In the genomic region with DNA sequence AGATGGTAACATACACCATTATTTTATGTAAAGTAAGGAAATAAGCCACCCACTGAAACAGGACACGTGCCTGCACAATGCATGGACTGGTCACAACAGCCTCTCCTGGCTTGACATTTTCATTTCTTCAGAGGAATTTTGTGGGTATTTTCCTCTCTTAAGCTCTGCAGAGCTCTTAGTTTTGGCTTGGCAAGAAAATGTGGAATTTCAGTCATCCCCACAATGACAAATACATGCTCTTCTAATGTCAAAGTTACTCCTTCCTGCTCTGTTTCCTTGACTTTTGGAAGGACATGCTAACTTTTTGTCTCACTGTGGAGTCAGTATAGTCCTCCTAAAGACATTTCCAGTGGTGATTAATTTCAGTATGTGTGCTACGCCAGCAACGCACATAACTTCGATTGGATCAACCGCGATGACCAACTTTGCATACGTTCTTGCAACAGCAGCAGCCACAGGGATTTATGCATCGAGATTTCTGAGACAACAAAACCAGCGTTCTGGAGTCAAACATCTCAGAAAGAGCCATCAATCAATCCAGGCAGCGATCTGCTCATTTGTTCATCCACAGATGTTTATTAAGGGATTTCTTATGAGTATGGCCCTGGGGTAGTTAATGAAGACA, we compare ENCODE assay signal across 18 cellular contexts. TPM values are rescaled to one million over a fixed set of nuclear protein-coding genes. Genes with fewer than 3 reads are reported as not detected.
A peak's percentile ranks its signal among the peaks of the same experiment; 100 is the strongest.
DNase-seq lines count a peak whose midpoint lies in the region; ATAC-seq, FAIRE-seq and TF ChIP-seq lines count a peak whose summit lies in the region.
"Had no signal": no experiment of that assay in that cellular context is flagged by ENCODE, and none has a peak within 500 bp of the region (broad histone marks: within the 10 kb centered on the region; RNA-seq: fewer than 3 reads in every experiment).

No MANE protein-coding gene starts in this region.

- TF ChIP-seq EP300 in K562 (IDR thresholded peaks at IDR 0.05; ENCODE audit: low read length) = no peak
- TF ChIP-seq EP300 in HepG2 (IDR thresholded peaks at IDR 0.05; ENCODE audit: low read depth in 2 of 2, low read length in 2 of 2) = no peak
- TF ChIP-seq EP300 in HepG2 (CRISPR knock-in tag; IDR thresholded peaks at IDR 0.05; ENCODE audit: borderline replicate concordance) = no peak

- POLR2A ChIA-PET in K562 (lab: Yijun Ruan, JAX) (no interaction called here), HepG2 (lab: Yijun Ruan, JAX) (no interaction called here)

- no peak for TF ChIP-seq RAD21 in K562 (CRISPR knock-in tag; conservative IDR thresholded peaks at IDR 0.05 in 1 of 2, IDR thresholded peaks at IDR 0.05 in 1 of 2)
- no peak for TF ChIP-seq RAD21 in HepG2 (CRISPR knock-in tag; IDR thresholded peaks at IDR 0.05)

- H3K27me3 ChIP-seq in adipocyte (replicated peaks; ENCODE audit: control insufficient read depth, insufficient read depth, low read length) = no peaks in the 10 kb centered on the region
- H3K27me3 ChIP-seq in K562 (ENCODE audit: control insufficient read depth in 2 of 2, insufficient read depth in 2 of 2, low read length in 2 of 2) = no peaks in the 10 kb centered on the region
- H3K27me3 ChIP-seq in osteoblast (ENCODE audit: insufficient read depth, low read length) = no peaks in the 10 kb centered on the region
- H3K27me3 ChIP-seq in HepG2 (ENCODE audit: control insufficient read depth in 1 of 2, insufficient read depth in 2 of 2, low read length in 2 of 2) = no peaks in the 10 kb centered on the region
- no peaks in the 10 kb centered on the region for H3K27me3 ChIP-seq in smooth muscle cell (ENCODE audit: low read depth)
- H3K27me3 ChIP-seq: BLaER1 treated with 17β-estradiol and CSF1 and Interleukin-3, amounts not matched to agents 10 nM and 100 nM had no signal

- H3K4me3 ChIP-seq in adipocyte (ENCODE audit: low read length) = no peak overlapping the region
- no peak overlapping the region for H3K4me3 ChIP-seq in K562
- no peak overlapping the region for H3K4me3 ChIP-seq in osteoblast (ENCODE audit: insufficient read depth, low read length)
- H3K4me3 ChIP-seq in HepG2 (replicated peaks in 1 of 3; ENCODE audit: insufficient read depth in 1 of 3, low read depth in 2 of 3, low read length in 3 of 3) = no peak overlapping the region
- no peak overlapping the region for H3K4me3 ChIP-seq in smooth muscle cell
- H3K4me3 ChIP-seq: A549; BLaER1 treated with 17β-estradiol and CSF1 and Interleukin-3, amounts not matched to agents 10 nM and 100 nM; HAP-1 had no signal

- CTCF ChIA-PET in K562 (lab: Yijun Ruan, JAX; ENCODE audit: low intra/inter-chr PET ratio) (no interaction called here), HepG2 (lab: Yijun Ruan, JAX; ENCODE audit: low intra/inter-chr PET ratio, low total read pairs) (no interaction called here)

- H3K79me2 ChIP-seq in K562 (ENCODE audit: control insufficient read depth, insufficient read depth, low read length) (no peaks in the 10 kb centered on the region), osteoblast (ENCODE audit: insufficient read depth, low read length) (no peaks in the 10 kb centered on the region), HepG2 (ENCODE audit: insufficient read depth, low read length) (no peaks in the 10 kb centered on the region), smooth muscle cell (ENCODE audit: low read depth) (no peaks in the 10 kb centered on the region)

- ATAC-seq in K562 (no peak), HepG2 (no peak)
- ATAC-seq: A549 had no signal

- no peaks in the 10 kb centered on the region for H3K9me1 ChIP-seq in K562 (ENCODE audit: control insufficient read depth, insufficient read depth, low read length)

- H4K20me1 ChIP-seq in K562 (replicated peaks; ENCODE audit: control insufficient read depth, insufficient read depth, low read length) (no peaks in the 10 kb centered on the region), osteoblast (ENCODE audit: insufficient read depth, low read length) (no peaks in the 10 kb centered on the region), HepG2 (ENCODE audit: insufficient read depth, low read length) (no peaks in the 10 kb centered on the region), smooth muscle cell (ENCODE audit: low read depth) (no peaks in the 10 kb centered on the region)

- in situ Hi-C loops in K562 (cut with MboI) (loop anchor here (10.0 to 25.0 kb wide), 2 partner anchors 140 to 1362 kb away; no protein-coding TSS in a partner anchor), HepG2 (cut with HindIII; ENCODE audit: extremely low pct_ligation_motif_present, low pct_unique_long_range_greater_than_20kb) (loop anchor here (25.0 kb wide), 2 partner anchors 662 to 1362 kb away; no protein-coding TSS in a partner anchor)

- H3K4me2 ChIP-seq in K562 (ENCODE audit: insufficient read depth, low read length) = no peak overlapping the region
- peak overlapping the region; percentile 3 for H3K4me2 ChIP-seq in osteoblast (ENCODE audit: insufficient read depth, low read length)
- H3K4me2 ChIP-seq in HepG2 (ENCODE audit: low read depth, low read length) = no peak overlapping the region
- H3K4me2 ChIP-seq in smooth muscle cell = no peak overlapping the region
- H3K4me2 ChIP-seq: A549; BLaER1 treated with 17β-estradiol and CSF1 and Interleukin-3, amounts not matched to agents 10 nM and 100 nM had no signal

- no peak overlapping the region for H3K9ac ChIP-seq in adipocyte (ENCODE audit: low read length)
- H3K9ac ChIP-seq in K562 (ENCODE audit: insufficient read depth in 1 of 2, low read depth in 2 of 2, low read length in 2 of 2) = no peak overlapping the region
- no peak overlapping the region for H3K9ac ChIP-seq in HepG2 (ENCODE audit: insufficient read depth, low read depth, low read length)
- H3K9ac ChIP-seq in smooth muscle cell (ENCODE audit: low read depth) = no peak overlapping the region
- H3K9ac ChIP-seq: BLaER1 treated with 17β-estradiol and CSF1 and Interleukin-3, amounts not matched to agents 10 nM and 100 nM had no signal

- H2AFZ ChIP-seq in K562 (ENCODE audit: low read depth, low read length) (no peak overlapping the region), osteoblast (ENCODE audit: low read length) (no peak overlapping the region), HepG2 (ENCODE audit: low read length) (no peak overlapping the region), smooth muscle cell (ENCODE audit: low read depth) (no peak overlapping the region)

- TF ChIP-seq CTCF in K562 (IDR thresholded peaks at IDR 0.05 in 2 of 3, conservative IDR thresholded peaks at IDR 0.05 in 1 of 3; ENCODE audit: insufficient read depth in 2 of 3, low read depth in 1 of 3, low read length in 3 of 3) (no peak), osteoblast (IDR thresholded peaks at IDR 0.05; ENCODE audit: extremely low read depth, low read depth, low read length) (no peak), HepG2 (CRISPR knock-in tag; IDR thresholded peaks at IDR 0.05) (no peak), smooth muscle cell (IDR thresholded peaks at IDR 0.05; ENCODE audit: borderline replicate concordance, insufficient read depth, poor library complexity, severe bottlenecking) (no peak)

- no peaks in the 10 kb centered on the region for H3F3A ChIP-seq in smooth muscle cell (ENCODE audit: low read depth)

- BruUV-seq in K562 (replicated peaks; lab: Mats Ljungman, UMichigan) (no TSS peak), HepG2 (replicated peaks; lab: Mats Ljungman, UMichigan) (no TSS peak)

- H3K27ac ChIP-seq in K562 (ENCODE audit: extremely low read depth, low read depth, low read length) (no peak overlapping the region), osteoblast (ENCODE audit: low read depth, low read length) (no peak overlapping the region), HepG2 (ENCODE audit: extremely low read length, insufficient read depth, low read length) (no peak overlapping the region), smooth muscle cell (ENCODE audit: low read depth) (no peak overlapping the region)
- H3K27ac ChIP-seq: A549; BLaER1 treated with 17β-estradiol and CSF1 and Interleukin-3, amounts not matched to agents 10 nM and 100 nM had no signal

- H3K36me3 ChIP-seq in adipocyte (ENCODE audit: control insufficient read depth, insufficient read depth, low read length, severe bottlenecking) (no peaks in the 10 kb centered on the region), K562 (ENCODE audit: control insufficient read depth, insufficient read depth, low read length) (no peaks in the 10 kb centered on the region), osteoblast (ENCODE audit: insufficient read depth, low read length) (no peaks in the 10 kb centered on the region), HepG2 (replicated peaks in 1 of 2; ENCODE audit: control insufficient read depth in 1 of 2, insufficient read depth in 2 of 2, low read length in 2 of 2) (no peaks in the 10 kb centered on the region), smooth muscle cell (ENCODE audit: low read depth) (no peaks in the 10 kb centered on the region)
- H3K36me3 ChIP-seq: BLaER1 treated with 17β-estradiol and CSF1 and Interleukin-3, amounts not matched to agents 10 nM and 100 nM; HAP-1 had no signal

- intact Hi-C loops in K562 (cut with micrococcal nuclease) (loop anchor here (5.0 to 10.0 kb wide), 2 partner anchors 137 to 230 kb away; a partner anchor contains a TSS), HepG2 (cut with micrococcal nuclease; ENCODE audit: unreplicated experiment) (no loop called here)

- 66% methylated on average over 10 of the region's 10 CpGs for WGBS in K562 (ENCODE audit: insufficient coverage, low coverage, missing lambda C conversion rate)
- WGBS in HepG2 (ENCODE audit: low lambda C conversion rate) = 91% methylated on average over 10 of the region's 10 CpGs
- WGBS in smooth muscle cell (ENCODE audit: low lambda C conversion rate) = 94% methylated on average over 10 of the region's 10 CpGs

- DNase-seq in AG20443 (ENCODE audit: low spot score) = peak; percentile 39
- peak; percentile 30 for DNase-seq in adipocyte (ENCODE audit: low read depth)
- DNase-seq in K562 (ENCODE audit: extremely low read depth in 1 of 4, low spot score in 3 of 4) = no peak
- peak; percentile 49 for DNase-seq in osteoblast (ENCODE audit: insufficient read length, low spot score, missing footprints)
- DNase-seq in DMS79 (lab: John Stamatoyannopoulos, UW) = no peak
- DNase-seq in HepG2 (ENCODE audit: low spot score) = no peak
- DNase-seq in putamen (ENCODE audit: low spot score) = no peak
- DNase-seq in smooth muscle cell (lab: John Stamatoyannopoulos, UW; ENCODE audit: unreplicated experiment) = no peak
- DNase-seq: CD4-positive, CD25-positive, alpha-beta regulatory T cell; DMS53; IMR-90; KG1 had no signal

- no peak for TF ChIP-seq POLR2A in K562 (conservative IDR thresholded peaks at IDR 0.05)
- no peak for TF ChIP-seq POLR2A in HepG2 (IDR thresholded peaks at IDR 0.05; ENCODE audit: insufficient read depth in 1 of 2, low read depth in 2 of 2, low read length in 2 of 2)

- FAIRE-seq in K562 (lab: Jason Lieb, UNC) (no peak), HepG2 (lab: Jason Lieb, UNC) (no peak)
- FAIRE-seq: A549, GM12892, GM19239, H1 had no signal

- H3K4me1 ChIP-seq in adipocyte (ENCODE audit: control insufficient read depth, insufficient read depth, low read length) (peaks cover 29% of the 10 kb centered on the region), K562 (replicated peaks in 1 of 2; ENCODE audit: control insufficient read depth in 2 of 2, insufficient read depth in 2 of 2, low read length in 2 of 2) (peaks cover 4 to 12% of the 10 kb centered on the region in 2 experiments; a peak in 4 of 5 replicates), osteoblast (ENCODE audit: insufficient read depth, low read length) (peaks cover 45% of the 10 kb centered on the region), HepG2 (ENCODE audit: insufficient read depth, low read length) (peaks cover 8% of the 10 kb centered on the region), smooth muscle cell (ENCODE audit: low read depth) (no peaks in the 10 kb centered on the region)
- H3K4me1 ChIP-seq: A549 had no signal

- H3K9me3 ChIP-seq in adipocyte (ENCODE audit: control insufficient read depth, low read length) (no peaks in the 10 kb centered on the region), K562 (replicated peaks; ENCODE audit: control insufficient read depth, insufficient read depth, low read depth, low read length) (no peaks in the 10 kb centered on the region), osteoblast (ENCODE audit: low read depth, low read length) (no peaks in the 10 kb centered on the region), HepG2 (ENCODE audit: low read length) (no peaks in the 10 kb centered on the region), smooth muscle cell (replicated peaks; ENCODE audit: low read depth) (no peaks in the 10 kb centered on the region)
- H3K9me3 ChIP-seq: A549; BLaER1 treated with 17β-estradiol and CSF1 and Interleukin-3, amounts not matched to agents 10 nM and 100 nM; HAP-1 had no signal

RNA-seq across cellular contexts. Expression of a gene that starts 13.3 kb away (rescaled TPM):
- 17.9 and 40.1 TPM in 2 replicates for total RNA-seq in K562 (2011; cell fraction: chromatin; rRNA removed; ENCODE audit: low replicate concordance)
- 7.8 and 12.0 TPM in 2 replicates for total RNA-seq in K562 (2011; cell fraction: nucleolus; rRNA removed)
- 19.9 and 38.8 TPM in 2 replicates for total RNA-seq in K562 (2011; cell fraction: nucleoplasm; rRNA removed)
- total RNA-seq in K562 (2014; rRNA removed) (2.4 and 2.5 TPM in 2 replicates), K562 (2014; rRNA removed; fragmentation: Illumina TruSeq; extraction: Trizol) (4.6 and 5.2 TPM in 2 replicates), K562 (2015; rRNA removed; fragmentation: Illumina TruSeq; extraction: Trizol) (3.8 TPM in 2 replicates), K562 (2021) (2.2 and 3.0 TPM in 2 replicates), osteoblast (6.2 and 7.4 TPM in 2 replicates), HepG2 (2016; rRNA removed; fragmentation: Illumina TruSeq; extraction: Trizol) (1.3 and 8.3 TPM in 2 replicates), smooth muscle cell (5.5 TPM in 2 replicates)
- polyA plus RNA-seq in K562 (2011; rRNA removed) (2.4 and 2.5 TPM in 2 replicates), K562 (2014; fragmentation: Illumina TruSeq; extraction: Trizol) (1.6 and 1.8 TPM in 2 replicates), K562 (2014; fragmentation: Nextera tagmentation; extraction: Ambion mirVana) (1 to 10 TPM in 1 of 2 experiments, under 1 TPM in 1; 0.39 to 1.4 TPM), K562 (2014; rRNA removed) (1.6 and 1.8 TPM in 2 replicates), HepG2 (2011; rRNA removed) (2.6 and 3.3 TPM in 2 replicates), smooth muscle cell (2.9 and 4.5 TPM in 2 replicates)
- 0.25 and 0.49 TPM in 2 replicates for polyA plus RNA-seq in K562 (2011; cell fraction: cytosol; rRNA removed)
- polyA plus RNA-seq in K562 (2011; cell fraction: nucleus; rRNA removed) = 5.9 and 6.9 TPM in 2 replicates
- 0.78 and 1.1 TPM in 2 replicates for polyA plus RNA-seq in K562 (2012)
- 14.6 and 18.2 TPM in 2 replicates for polyA minus RNA-seq in K562 (2011; rRNA and poly(A)+ RNA removed)
- polyA minus RNA-seq in K562 (2011; cell fraction: cytosol; rRNA and poly(A)+ RNA removed) = 3.1 TPM in 2 replicates
- polyA minus RNA-seq in K562 (2011; cell fraction: nucleus; rRNA and poly(A)+ RNA removed) = 7.3 and 16.2 TPM in 2 replicates
- total RNA-seq in HepG2 (2016; cell fraction: cytosol; rRNA removed; fragmentation: Illumina TruSeq; extraction: Trizol; ENCODE audit: low read depth) = 3.8 and 3.9 TPM in 2 replicates
- total RNA-seq in HepG2 (2016; cell fraction: insoluble cytoplasmic fraction; rRNA removed; fragmentation: Illumina TruSeq; extraction: Trizol) = 0.92 and 8.0 TPM in 2 replicates
- 6.1 and 8.1 TPM in 2 replicates for total RNA-seq in HepG2 (2016; cell fraction: membrane; rRNA removed; fragmentation: Illumina TruSeq; extraction: Trizol)
- 22.4 and 25.8 TPM in 2 replicates for total RNA-seq in HepG2 (2016; cell fraction: nucleus; rRNA removed; fragmentation: Illumina TruSeq; extraction: Trizol)
- 0.21 and 0.36 TPM in 2 replicates for polyA plus RNA-seq in HepG2 (2011; cell fraction: cytosol; rRNA removed)
- polyA plus RNA-seq in HepG2 (2011; cell fraction: nucleus; rRNA removed) = 8.2 and 8.5 TPM in 2 replicates
- 1.7 and 1.9 TPM in 2 replicates for polyA plus RNA-seq in HepG2 (2012)
- polyA plus RNA-seq in HepG2 (2016; cell fraction: cytosol; fragmentation: Illumina TruSeq; extraction: Trizol; ENCODE audit: low read depth) = not detected in 2 replicates
- 0.22 and 0.33 TPM in 2 replicates for polyA plus RNA-seq in HepG2 (2016; cell fraction: insoluble cytoplasmic fraction; fragmentation: Illumina TruSeq; extraction: Trizol; ENCODE audit: low read depth)
- not detected in 2 replicates for polyA plus RNA-seq in HepG2 (2016; cell fraction: membrane; fragmentation: Illumina TruSeq; extraction: Trizol; ENCODE audit: low read depth)
- polyA plus RNA-seq in HepG2 (2016; cell fraction: nucleus; fragmentation: Illumina TruSeq; extraction: Trizol; ENCODE audit: insufficient read depth, low read depth) = 22.5 and 23.0 TPM in 2 replicates
- 6.9 and 7.2 TPM in 2 replicates for polyA minus RNA-seq in HepG2 (2011; rRNA and poly(A)+ RNA removed; ENCODE audit: low replicate concordance)
- polyA minus RNA-seq in HepG2 (2011; cell fraction: cytosol; rRNA and poly(A)+ RNA removed) = 0.99 and 1.4 TPM in 2 replicates
- 46.7 and 49.7 TPM in 2 replicates for polyA minus RNA-seq in HepG2 (2011; cell fraction: nucleus; rRNA and poly(A)+ RNA removed)

Comparison
In these comparisons a context has a peak if more than half of its experiments do, and no peak if none do; other contexts are left out.
1. DNase-seq: peak in AG20443 (single experiment), adipocyte (single experiment) and osteoblast (single experiment); none in K562 (0 of 4), DMS79 (single experiment), HepG2 (single experiment), putamen (single experiment) and smooth muscle cell (single experiment).